Comparison of ENCODE assay signal across 30 cellular contexts in genomic region chr5:142100307-142100706, GRCh38.
"Had no signal": no experiment of that assay in that cellular context is flagged by ENCODE, and none has a peak within 500 bp of the region (broad histone marks: within the 10 kb centered on the region; RNA-seq: fewer than 3 reads in every experiment).

No MANE protein-coding gene starts in this region.

- DNase-seq: activated CD4-positive, alpha-beta T cell treated with anti-CD3 and anti-CD28 coated beads for 48 hours; activated CD4-positive, alpha-beta T cell treated with anti-CD3 and anti-CD28 coated beads, Interleukin-2, amount 50 U/mL, for 48 hours; activated naive CD8-positive, alpha-beta T cell treated with anti-CD3 and anti-CD28 coated beads, Interleukin-2, amount 50 U/mL, for 24 hours; activated T-cell treated with anti-CD3 and anti-CD28 coated beads, Interleukin-2, amount 50 U/mL, for 4 hours; amygdala; caudate nucleus; cortex of kidney; effector memory CD8-positive, alpha-beta T cell; erythroblast; foreskin melanocyte; heart right ventricle; left ventricle myocardium inferior; mucosa of descending colon; nephron progenitor cell; ovary; small intestine; stimulated activated CD4-positive, alpha-beta T cell treated with anti-CD3 and anti-CD28 coated beads, Interleukin-1b, Interleukin-23, amount 100 ng/mL, for 48 hours; stimulated activated CD4-positive, alpha-beta T cell treated with anti-CD3 and anti-CD28 coated beads, Interleukin-4, amount 100 ng/mL, for 4 hours; stimulated activated CD8-positive, alpha-beta memory T cell treated with anti-CD3 and anti-CD28 coated beads, Interleukin-4, amount 100 ng/mL, for 48 hours; T-helper 9 cell had no signal

- H3K4me3 ChIP-seq: heart right ventricle, left ventricle myocardium inferior, mucosa of descending colon, ovary, suprapubic skin, tibial nerve had no signal

- H3K27ac Mint-ChIP-seq: nephron progenitor cell; progenitor cell of endocrine pancreas; stimulated activated memory B cell treated with anti-CD40 and anti-IgM and Interleukin-4, amounts not matched to agents 10 μg/mL and 1 μg/mL and 100 μg/mL, for 72 hours had no signal

- H3K36me3 Mint-ChIP-seq: stimulated activated memory B cell treated with anti-CD40 and anti-IgM and Interleukin-4, amounts not matched to agents 10 μg/mL and 1 μg/mL and 100 μg/mL, for 72 hours had no signal

- H3K27ac ChIP-seq: heart right ventricle, left ventricle myocardium inferior, neutrophil, ovary, suprapubic skin, tibial nerve had no signal

- H3K27me3 ChIP-seq: heart right ventricle, ovary, suprapubic skin, tibial nerve had no signal

- H3K9me3 Mint-ChIP-seq: activated naive CD4-positive, alpha-beta T cell treated with anti-CD3 and anti-CD28 coated beads, Interleukin-2, amount 50 U/mL, for 24 hours; effector memory CD8-positive, alpha-beta T cell; nephron progenitor cell; stimulated activated memory B cell treated with anti-CD40 and anti-IgM and Interleukin-4, amounts not matched to agents 10 μg/mL and 1 μg/mL and 100 μg/mL, for 72 hours had no signal

- H3K4me3 Mint-ChIP-seq: activated naive CD4-positive, alpha-beta T cell treated with anti-CD3 and anti-CD28 coated beads, Interleukin-2, amount 50 U/mL, for 24 hours; activated naive CD8-positive, alpha-beta T cell treated with anti-CD3 and anti-CD28 coated beads, Interleukin-2, amount 50 U/mL, for 24 hours; activated T-cell treated with anti-CD3 and anti-CD28 coated beads, Interleukin-2, amount 50 U/mL, for 4 hours; activated T-helper 17 cell treated with anti-CD3 and anti-CD28 coated beads, Interleukin-2, amount 50 U/mL, for 72 hours; effector memory CD8-positive, alpha-beta T cell; nephron progenitor cell; stimulated activated memory B cell treated with anti-CD40 and anti-IgM and Interleukin-4, amounts not matched to agents 10 μg/mL and 1 μg/mL and 100 μg/mL, for 72 hours had no signal

- H3K9me3 ChIP-seq: heart right ventricle, left ventricle myocardium inferior, mucosa of descending colon, neutrophil, ovary, suprapubic skin, tibial nerve had no signal

- H3K27me3 Mint-ChIP-seq: activated naive CD4-positive, alpha-beta T cell treated with anti-CD3 and anti-CD28 coated beads, Interleukin-2, amount 50 U/mL, for 24 hours; activated naive CD8-positive, alpha-beta T cell treated with anti-CD3 and anti-CD28 coated beads, Interleukin-2, amount 50 U/mL, for 24 hours; activated T-helper 17 cell treated with anti-CD3 and anti-CD28 coated beads, Interleukin-2, amount 50 U/mL, for 72 hours; effector memory CD8-positive, alpha-beta T cell; progenitor cell of endocrine pancreas; stimulated activated memory B cell treated with anti-CD40 and anti-IgM and Interleukin-4, amounts not matched to agents 10 μg/mL and 1 μg/mL and 100 μg/mL, for 72 hours had no signal

- H3K36me3 ChIP-seq: heart right ventricle, left ventricle myocardium inferior, neutrophil, ovary, suprapubic skin, tibial nerve, WERI-Rb-1 had no signal

- ATAC-seq: activated CD4-positive, CD25-positive, alpha-beta regulatory T cell treated with anti-CD3 and anti-CD28 coated beads, Interleukin-2, amount 50 U/mL, for 24 hours; activated naive CD8-positive, alpha-beta T cell treated with anti-CD3 and anti-CD28 coated beads, Interleukin-2, amount 50 U/mL, for 24 hours; activated T-cell treated with anti-CD3 and anti-CD28 coated beads, Interleukin-2, amount 50 U/mL, for 4 hours; activated T-helper 17 cell treated with anti-CD3 and anti-CD28 coated beads, Interleukin-2, amount 50 U/mL, for 72 hours; effector memory CD8-positive, alpha-beta T cell; heart right ventricle; mucosa of descending colon; sciatic nerve; stimulated activated memory B cell treated with anti-CD40 and anti-IgM and Interleukin-4, amounts not matched to agents 10 μg/mL and 1 μg/mL and 100 μg/mL, for 72 hours had no signal

- H3K4me1 ChIP-seq: tibial nerve had no signal
